Comparison of ENCODE assay signal across 13 cellular contexts in the genomic region with DNA sequence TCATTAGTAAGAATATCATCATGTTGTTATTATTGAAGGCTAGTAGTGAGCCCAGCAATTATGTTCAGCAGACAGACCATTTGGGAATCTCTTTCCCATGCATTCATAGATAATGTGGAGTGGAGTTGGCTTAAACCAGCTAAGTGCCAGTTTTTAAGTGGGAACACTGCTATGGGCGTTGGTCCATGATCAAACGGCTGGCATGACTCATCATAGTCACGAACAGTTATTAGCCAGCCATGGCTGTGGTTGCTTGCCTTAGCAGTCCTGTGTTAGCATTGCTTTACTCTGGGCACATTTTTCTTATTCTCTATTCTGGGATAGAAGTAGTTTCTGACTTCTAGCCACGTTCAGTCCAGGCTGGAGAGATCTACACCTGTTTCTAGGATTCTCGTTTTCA. TPM values are rescaled to one million over a fixed set of nuclear protein-coding genes. Genes with fewer than 3 reads are reported as not detected.
DNase-seq lines count a peak whose midpoint lies in the region; ATAC-seq, FAIRE-seq and TF ChIP-seq lines count a peak whose summit lies in the region.
"Had no signal": no experiment of that assay in that cellular context is flagged by ENCODE, and none has a peak within 500 bp of the region (broad histone marks: within the 10 kb centered on the region; RNA-seq: fewer than 3 reads in every experiment).

No MANE protein-coding gene starts in this region.

- H3K9ac ChIP-seq in IMR-90 (ENCODE audit: low read depth, low read length) (no peak overlapping the region), keratinocyte (ENCODE audit: control insufficient read depth, extremely low read depth, insufficient read depth, low read length) (peak overlapping the region; percentile 34)

- H2BK5ac ChIP-seq in IMR-90 (ENCODE audit: low read depth, low read length, poor library complexity, severe bottlenecking) = peak overlapping the region; percentile 52

- TF ChIP-seq POLR2A in IMR-90 (IDR thresholded peaks at IDR 0.05; ENCODE audit: low read depth, low read length) = no peak

- no peak overlapping the region for H3K27ac ChIP-seq in IMR-90 (ENCODE audit: insufficient read depth, low read length)
- peak overlapping the region; percentile 82 for H3K27ac ChIP-seq in keratinocyte (ENCODE audit: control insufficient read depth, insufficient read depth, low read length)

- no peak overlapping the region for H2BK15ac ChIP-seq in IMR-90 (ENCODE audit: low read depth, low read length)

- H3K27me3 ChIP-seq in BJ (ENCODE audit: control insufficient read depth, insufficient read depth, low read length) (no peaks in the 10 kb centered on the region), IMR-90 (ENCODE audit: control insufficient read depth, insufficient read depth, low read length) (no peaks in the 10 kb centered on the region), keratinocyte (ENCODE audit: control insufficient read depth, extremely low read depth, insufficient read depth, low read length) (no peaks in the 10 kb centered on the region)

- 0 out of 2 replicates have a peak overlapping the region, but pooled peaks have one; percentile 3 for H2BK120ac ChIP-seq in IMR-90 (ENCODE audit: low read depth, low read length)

- no TSS peak for BruUV-seq in IMR-90 (replicated peaks; lab: Mats Ljungman, UMichigan)

- CTCF ChIA-PET in BJ (lab: Yijun Ruan, JAX) = no interaction called here
- CTCF ChIA-PET in IMR-90 (lab: Yijun Ruan, JAX) = no interaction called here

- H3K56ac ChIP-seq in IMR-90 (ENCODE audit: extremely low read depth, insufficient read depth, low read length) = no peak overlapping the region

- H4K20me1 ChIP-seq in IMR-90 (ENCODE audit: insufficient read depth, low read length) (no peaks in the 10 kb centered on the region), keratinocyte (ENCODE audit: control insufficient read depth, extremely low read depth, insufficient read depth, low read length) (no peaks in the 10 kb centered on the region)

- no peak overlapping the region for H3K18ac ChIP-seq in IMR-90 (ENCODE audit: low read depth, low read length)

- intact Hi-C loops in IMR-90 (cut with micrococcal nuclease) = no loop called here

- H3K4ac ChIP-seq in IMR-90 (ENCODE audit: low read depth, low read length) = no peak overlapping the region

- POLR2A ChIA-PET in BJ (lab: Charles Lee) (no interaction called here), IMR-90 (lab: Charles Lee; ENCODE audit: unreplicated experiment) (no interaction called here)

- no peak overlapping the region for H4K91ac ChIP-seq in IMR-90 (ENCODE audit: insufficient read depth, low read depth, low read length)

- no peak overlapping the region; the same call in 1 of the 2 replicates for H2BK20ac ChIP-seq in IMR-90 (ENCODE audit: low read depth, low read length)

- H3K36me3 ChIP-seq in BJ (ENCODE audit: control insufficient read depth, insufficient read depth, low read length) (peaks cover 25% of the 10 kb centered on the region), IMR-90 (ENCODE audit: control insufficient read depth, insufficient read depth, low read length) (peaks cover 54% of the 10 kb centered on the region), keratinocyte (ENCODE audit: control insufficient read depth in 2 of 2, extremely low read depth in 1 of 2, insufficient read depth in 2 of 2, low read length in 2 of 2) (peaks cover 40 to 41% of the 10 kb centered on the region in 2 experiments)

- peak; percentile 98 for FAIRE-seq in keratinocyte (lab: Jason Lieb, UNC)

- H3K9me3 ChIP-seq in IMR-90 (ENCODE audit: control insufficient read depth, insufficient read depth, low read length) (no peaks in the 10 kb centered on the region), keratinocyte (ENCODE audit: control insufficient read depth, low read depth, low read length) (no peaks in the 10 kb centered on the region)

- H3K4me1 ChIP-seq in IMR-90 (ENCODE audit: control insufficient read depth, insufficient read depth, low read length) (no peaks in the 10 kb centered on the region; the same call in 1 of the 2 replicates), keratinocyte (ENCODE audit: control insufficient read depth, extremely low read depth, insufficient read depth, low read length) (peaks cover 16% of the 10 kb centered on the region)

- WGBS in IMR-90 (ENCODE audit: extremely low coverage in 2 of 2, insufficient read length in 1 of 2), 2 experiments = no CpG with 5 or more reads among the region's 5 CpGs

- no peak overlapping the region for H2AK9ac ChIP-seq in IMR-90 (replicated peaks; ENCODE audit: low read depth, low read length, poor library complexity)

- ATAC-seq in IMR-90 (ENCODE audit: low read depth) = peak; percentile 90
- no peak for ATAC-seq in GM18873 (IDR thresholded peaks at IDR 0.05; ENCODE audit: low FRiP score, unreplicated experiment)
- no peak for ATAC-seq in HG03460 (IDR thresholded peaks at IDR 0.05; ENCODE audit: unreplicated experiment)
- ATAC-seq: WTC11 had no signal

- no peak overlapping the region for H4K5ac ChIP-seq in IMR-90 (ENCODE audit: low read depth, low read length)

- no peak for TF ChIP-seq RAD21 in IMR-90 (IDR thresholded peaks at IDR 0.05; ENCODE audit: low read length)

- in situ Hi-C loops in IMR-90 (cut with MboI; ENCODE audit: low sequenced_read_pairs) (no loop called here), astrocyte of the spinal cord (cut with HindIII; ENCODE audit: low sequenced_read_pairs) (no loop called here)

- H3K9me1 ChIP-seq in IMR-90 (ENCODE audit: insufficient read depth, low read length) (peaks cover 6% of the 10 kb centered on the region; the same call in 1 of the 2 replicates), keratinocyte (ENCODE audit: control insufficient read depth, extremely low read depth, insufficient read depth, low read length) (no peaks in the 10 kb centered on the region)

- H2AFZ ChIP-seq in IMR-90 (replicated peaks; ENCODE audit: low read length, poor library complexity) = no peak overlapping the region
- no peak overlapping the region for H2AFZ ChIP-seq in keratinocyte (ENCODE audit: control insufficient read depth, low read length)

- H2AK5ac ChIP-seq in IMR-90 (ENCODE audit: low read depth, low read length) = no peak overlapping the region

- TF ChIP-seq CTCF in BJ (IDR thresholded peaks at IDR 0.05; ENCODE audit: insufficient read depth, low read depth, low read length) (no peak), IMR-90 (conservative IDR thresholded peaks at IDR 0.05; ENCODE audit: low read depth, low read length) (no peak), astrocyte of the spinal cord (IDR thresholded peaks at IDR 0.05; ENCODE audit: low read depth, low read length) (no peak), keratinocyte (optimal IDR thresholded peaks at IDR 0.05 in 1 of 3, IDR thresholded peaks at IDR 0.05 in 1 of 3, conservative IDR thresholded peaks at IDR 0.05 in 1 of 3; ENCODE audit: extremely low read depth in 1 of 3, insufficient read depth in 2 of 3, low read length in 3 of 3) (no peak)

- 0 out of 4 replicates have a peak overlapping the region, but pooled peaks of 1 of the 2 experiments have one; percentile 6 for H4K8ac ChIP-seq in IMR-90 (ENCODE audit: low read depth in 2 of 2, low read length in 2 of 2)

- dilution Hi-C loops in IMR-90 (cut with HindIII; ENCODE audit: low sequenced_read_pairs, unreplicated experiment) (no loop called here), keratinocyte (cut with MboI; ENCODE audit: extremely low pct_ligation_motif_present, low sequenced_read_pairs) (no loop called here)

- 0 out of 2 replicates have a peak overlapping the region, but pooled peaks have one; percentile 30 for H3K14ac ChIP-seq in IMR-90 (replicated peaks; ENCODE audit: low read depth, low read length)

- DNase-seq in BJ (ENCODE audit: low read depth) = peak; percentile 80
- peak; percentile 84 for DNase-seq in IMR-90
- peak; percentile 84 for DNase-seq in astrocyte of the spinal cord (ENCODE audit: low read depth, low spot score)
- DNase-seq in keratinocyte (ENCODE audit: low read depth, low spot score) = no peak
- DNase-seq in NK-92 treated with Interleukin-12 subunit alpha and Interleukin-12 subunit beta, amount 100 ng/mL, for 24 hours (lab: John Stamatoyannopoulos, UW) = no peak
- DNase-seq in C1 segment of cervical spinal cord (lab: John Stamatoyannopoulos, UW) = no peak
- DNase-seq: activated naive CD4-positive, alpha-beta T cell treated with anti-CD3 and anti-CD28 coated beads, Interleukin-2, amount 10 ng/mL, durations not matched to agents 7 days and 5 days; naive B cell; NCI-H748 treated with DMSO at 0.1 percent for 48 hours had no signal

- peaks cover 10 to 35% of the 10 kb centered on the region in 2 experiments; a peak in 3 of 4 replicates for H3K79me1 ChIP-seq in IMR-90 (ENCODE audit: low read depth in 1 of 2, low read length in 2 of 2)

- H3K23ac ChIP-seq in IMR-90 (ENCODE audit: low read depth, low read length) = no peak overlapping the region

- no peak overlapping the region; the same call in 1 of the 2 replicates for H3K4me2 ChIP-seq in IMR-90 (ENCODE audit: low read depth, low read length)
- peak overlapping the region; percentile 49 for H3K4me2 ChIP-seq in keratinocyte (ENCODE audit: control insufficient read depth, extremely low read depth, insufficient read depth, low read depth, low read length)

- no peaks in the 10 kb centered on the region for H3K79me2 ChIP-seq in keratinocyte (ENCODE audit: control insufficient read depth, insufficient read depth, low read length)

- H3K4me3 ChIP-seq in BJ (ENCODE audit: low read depth, low read length) = no peak overlapping the region
- no peak overlapping the region for H3K4me3 ChIP-seq in IMR-90 (ENCODE audit: insufficient read depth, low read depth, low read length)
- no peak overlapping the region for H3K4me3 ChIP-seq in astrocyte of the spinal cord (ENCODE audit: low read depth, low read length)
- H3K4me3 ChIP-seq in keratinocyte (ENCODE audit: control insufficient read depth in 2 of 3, extremely low read depth in 1 of 3, insufficient read depth in 2 of 3, low read depth in 1 of 3, low read length in 3 of 3) = no peak overlapping the region

RNA-seq across cellular contexts. Expression of a gene that starts 17.7 kb away (rescaled TPM):
- polyA plus RNA-seq in BJ (2011; rRNA removed) = 23.1 and 36.4 TPM in 2 replicates
- polyA minus RNA-seq in BJ (2011; rRNA and poly(A)+ RNA removed) = 26.8 and 35.1 TPM in 2 replicates
- 105 and 149 TPM in 2 replicates for total RNA-seq in IMR-90 (2012; rRNA removed)
- polyA plus RNA-seq in IMR-90 (2012; rRNA removed) = 44.0 and 52.1 TPM in 2 replicates
- 18.7 and 36.1 TPM in 2 replicates for polyA plus RNA-seq in IMR-90 (2012; cell fraction: cytosol; rRNA removed)
- 28.5 and 89.1 TPM in 2 replicates for polyA plus RNA-seq in IMR-90 (2012; cell fraction: nucleus; rRNA removed; ENCODE audit: low replicate concordance)
- polyA plus RNA-seq in keratinocyte = 41.5 to 82.7 TPM (median 79.2 TPM) in 3 replicates
- 293 TPM for polyA plus RNA-seq in keratinocyte (2011; ENCODE audit: low read depth)
- polyA plus RNA-seq in keratinocyte (2011; cell fraction: cytosol; rRNA removed) = 45.9 and 47.7 TPM in 2 replicates
- polyA plus RNA-seq in keratinocyte (2011; cell fraction: nucleus; rRNA removed) = 43.5 and 45.2 TPM in 2 replicates
- 69.9 and 111 TPM in 2 replicates for polyA plus RNA-seq in keratinocyte (2012; ENCODE audit: low replicate concordance)
- 19.2 to 35.6 TPM (median 34.0 TPM) in 3 replicates for polyA minus RNA-seq in keratinocyte
- polyA minus RNA-seq in keratinocyte (2011; cell fraction: cytosol; rRNA and poly(A)+ RNA removed) = 15.5 TPM
- 12.7 and 25.6 TPM in 2 replicates for polyA minus RNA-seq in keratinocyte (2011; cell fraction: nucleus; rRNA and poly(A)+ RNA removed)

RNA-seq across cellular contexts. Expression of a gene that starts 17.8 kb away (rescaled TPM):
- 1.7 and 2.5 TPM in 2 replicates for polyA plus RNA-seq in BJ (2011; rRNA removed)
- polyA minus RNA-seq in BJ (2011; rRNA and poly(A)+ RNA removed) = 1.8 and 1.9 TPM in 2 replicates
- 2.7 and 2.8 TPM in 2 replicates for total RNA-seq in IMR-90 (2012; rRNA removed)
- polyA plus RNA-seq in IMR-90 (2012; rRNA removed) = 2.4 and 2.9 TPM in 2 replicates
- polyA plus RNA-seq in IMR-90 (2012; cell fraction: cytosol; rRNA removed) = 0.70 and 0.74 TPM in 2 replicates
- polyA plus RNA-seq in IMR-90 (2012; cell fraction: nucleus; rRNA removed; ENCODE audit: low replicate concordance) = 1.3 and 6.0 TPM in 2 replicates
- polyA plus RNA-seq in keratinocyte = 0.67 to 2.3 TPM (median 1.7 TPM) in 3 replicates
- 1.8 TPM for polyA plus RNA-seq in keratinocyte (2011; ENCODE audit: low read depth)
- polyA plus RNA-seq in keratinocyte (2011; cell fraction: cytosol; rRNA removed) = 0.42 and 0.52 TPM in 2 replicates
- polyA plus RNA-seq in keratinocyte (2011; cell fraction: nucleus; rRNA removed) = 6.2 and 7.8 TPM in 2 replicates
- polyA plus RNA-seq in keratinocyte (2012; ENCODE audit: low replicate concordance) = 0.38 and 1.7 TPM in 2 replicates
- 0.43 to 2.7 TPM (median 1.6 TPM) in 3 replicates for polyA minus RNA-seq in keratinocyte
- not detected for polyA minus RNA-seq in keratinocyte (2011; cell fraction: cytosol; rRNA and poly(A)+ RNA removed)
- 2.8 and 3.8 TPM in 2 replicates for polyA minus RNA-seq in keratinocyte (2011; cell fraction: nucleus; rRNA and poly(A)+ RNA removed)

RNA-seq across cellular contexts. Expression of a gene that starts 28.7 kb away (rescaled TPM):
- polyA plus RNA-seq in BJ (2011; rRNA removed) = not detected in 2 replicates
- polyA minus RNA-seq in BJ (2011; rRNA and poly(A)+ RNA removed) = 0.41 TPM in 1 of 2 replicates, not detected in the other
- not detected in 2 replicates for total RNA-seq in IMR-90 (2012; rRNA removed)
- polyA plus RNA-seq in IMR-90 (2012; rRNA removed) = not detected in 2 replicates
- not detected in 2 replicates for polyA plus RNA-seq in IMR-90 (2012; cell fraction: cytosol; rRNA removed)
- polyA plus RNA-seq in IMR-90 (2012; cell fraction: nucleus; rRNA removed; ENCODE audit: low replicate concordance) = not detected in 2 replicates
- not detected in 3 replicates for polyA plus RNA-seq in keratinocyte
- not detected for polyA plus RNA-seq in keratinocyte (2011; ENCODE audit: low read depth)
- polyA plus RNA-seq in keratinocyte (2011; cell fraction: cytosol; rRNA removed) = not detected in 2 replicates
- not detected in 2 replicates for polyA plus RNA-seq in keratinocyte (2011; cell fraction: nucleus; rRNA removed)
- 0.07 TPM in 1 of 2 replicates, not detected in the other for polyA plus RNA-seq in keratinocyte (2012; ENCODE audit: low replicate concordance)
- polyA minus RNA-seq in keratinocyte = not detected in 3 replicates
- not detected for polyA minus RNA-seq in keratinocyte (2011; cell fraction: cytosol; rRNA and poly(A)+ RNA removed)
- not detected in 2 replicates for polyA minus RNA-seq in keratinocyte (2011; cell fraction: nucleus; rRNA and poly(A)+ RNA removed)
- total RNA-seq: ureter had no signal

RNA-seq across cellular contexts. Expression of a gene that starts 42.2 kb away (rescaled TPM):
- polyA plus RNA-seq in BJ (2011; rRNA removed) (not detected in 2 replicates), IMR-90 (2012; rRNA removed) (not detected in 2 replicates), keratinocyte (not detected in 3 replicates)
- not detected in 2 replicates for polyA minus RNA-seq in BJ (2011; rRNA and poly(A)+ RNA removed)
- not detected in 2 replicates for total RNA-seq in IMR-90 (2012; rRNA removed)
- polyA plus RNA-seq in IMR-90 (2012; cell fraction: cytosol; rRNA removed) = not detected in 2 replicates
- polyA plus RNA-seq in IMR-90 (2012; cell fraction: nucleus; rRNA removed; ENCODE audit: low replicate concordance) = not detected in 2 replicates
- polyA plus RNA-seq in keratinocyte (2011; ENCODE audit: low read depth) = not detected
- not detected in 2 replicates for polyA plus RNA-seq in keratinocyte (2011; cell fraction: cytosol; rRNA removed)
- not detected in 2 replicates for polyA plus RNA-seq in keratinocyte (2011; cell fraction: nucleus; rRNA removed)
- polyA plus RNA-seq in keratinocyte (2012; ENCODE audit: low replicate concordance) = not detected in 2 replicates
- polyA minus RNA-seq in keratinocyte = not detected in 3 replicates
- polyA minus RNA-seq in keratinocyte (2011; cell fraction: cytosol; rRNA and poly(A)+ RNA removed) = not detected
- not detected in 2 replicates for polyA minus RNA-seq in keratinocyte (2011; cell fraction: nucleus; rRNA and poly(A)+ RNA removed)
- total RNA-seq: ureter, WTC11 had no signal

RNA-seq across cellular contexts. Expression of a gene that starts 48.0 kb away (rescaled TPM):
- polyA plus RNA-seq in BJ (2011; rRNA removed) (not detected in 2 replicates), IMR-90 (2012; rRNA removed) (not detected in 2 replicates), keratinocyte (not detected in 3 replicates)
- not detected in 2 replicates for polyA minus RNA-seq in BJ (2011; rRNA and poly(A)+ RNA removed)
- not detected in 2 replicates for total RNA-seq in IMR-90 (2012; rRNA removed)
- polyA plus RNA-seq in IMR-90 (2012; cell fraction: cytosol; rRNA removed) = not detected in 2 replicates
- not detected in 2 replicates for polyA plus RNA-seq in IMR-90 (2012; cell fraction: nucleus; rRNA removed; ENCODE audit: low replicate concordance)
- not detected for polyA plus RNA-seq in keratinocyte (2011; ENCODE audit: low read depth)
- not detected in 2 replicates for polyA plus RNA-seq in keratinocyte (2011; cell fraction: cytosol; rRNA removed)
- polyA plus RNA-seq in keratinocyte (2011; cell fraction: nucleus; rRNA removed) = not detected in 2 replicates
- polyA plus RNA-seq in keratinocyte (2012; ENCODE audit: low replicate concordance) = not detected in 2 replicates
- not detected in 3 replicates for polyA minus RNA-seq in keratinocyte
- not detected for polyA minus RNA-seq in keratinocyte (2011; cell fraction: cytosol; rRNA and poly(A)+ RNA removed)
- not detected in 2 replicates for polyA minus RNA-seq in keratinocyte (2011; cell fraction: nucleus; rRNA and poly(A)+ RNA removed)
- total RNA-seq: ureter, WTC11 had no signal

Comparison
In these comparisons a context has a peak if more than half of its experiments do, and no peak if none do; other contexts are left out.
1. DNase-seq: peak in BJ (single experiment), IMR-90 (single experiment) and astrocyte of the spinal cord (single experiment); none in keratinocyte (single experiment), NK-92 treated with Interleukin-12 subunit alpha and Interleukin-12 subunit beta, amount 100 ng/mL, for 24 hours (single experiment) and C1 segment of cervical spinal cord (0 of 14).